20 cellular contexts compared by ENCODE assay signal in genomic region chr10:86671419-86671818, GRCh38. TPM values are rescaled to one million over a fixed set of nuclear protein-coding genes. Genes with fewer than 3 reads are reported as not detected.
DNase-seq lines count a peak whose midpoint lies in the region; ATAC-seq and TF ChIP-seq lines count a peak whose summit lies in the region.
"Had no signal": no experiment of that assay in that cellular context is flagged by ENCODE, and none has a peak within 500 bp of the region (broad histone marks: within the 10 kb centered on the region; RNA-seq: fewer than 3 reads in every experiment).

No MANE protein-coding gene starts in this region.

- TF ChIP-seq EP300 in transverse colon (IDR thresholded peaks at IDR 0.05; ENCODE audit: low read depth), result no peak

- no peaks in the 10 kb centered on the region for H3K36me3 ChIP-seq in colonic mucosa
- no peaks in the 10 kb centered on the region for H3K36me3 ChIP-seq in muscle layer of duodenum (ENCODE audit: control insufficient read depth in 1 of 2, insufficient read depth in 2 of 2, low read length in 2 of 2)
- no peaks in the 10 kb centered on the region for H3K36me3 ChIP-seq in transverse colon

- H3K36me3 Mint-ChIP-seq in mesothelial cell of epicardium, result no peaks in the 10 kb centered on the region
- H3K36me3 Mint-ChIP-seq: CD4-positive, CD25-positive, alpha-beta regulatory T cell had no signal

- H3K27me3 ChIP-seq in colonic mucosa, result no peaks in the 10 kb centered on the region
- no peaks in the 10 kb centered on the region for H3K27me3 ChIP-seq in muscle layer of duodenum (ENCODE audit: low read depth, low read length)
- H3K27me3 ChIP-seq in transverse colon, result no peaks in the 10 kb centered on the region

- in situ Hi-C loops in transverse colon (cut with MboI; ENCODE audit: low pct_ligation_motif_present in 1 of 4, low pct_unique_long_range_greater_than_20kb in 1 of 4, low sequenced_read_pairs in 3 of 4), result no loop called here

- no peak for TF ChIP-seq CTCF in colonic mucosa (IDR thresholded peaks at IDR 0.05)
- TF ChIP-seq CTCF in transverse colon (IDR thresholded peaks at IDR 0.05), result no peak
- no peak for TF ChIP-seq CTCF in mesothelial cell of epicardium (IDR thresholded peaks at IDR 0.05; ENCODE audit: unreplicated experiment)
- TF ChIP-seq CTCF in GM20000 (IDR thresholded peaks at IDR 0.05; ENCODE audit: extremely low read depth, missing control alignments), result no peak

- DNase-seq in NCI-H2196 (lab: John Stamatoyannopoulos, UW; ENCODE audit: unreplicated experiment) (peak; percentile 9), NCI-H2196 treated with DMSO at 0.1 percent for 48 hours (lab: John Stamatoyannopoulos, UW; ENCODE audit: unreplicated experiment) (no peak), colonic mucosa (peak; percentile 73), transverse colon (peak; percentile 56), mesothelial cell of epicardium (ENCODE audit: low spot score in 2 of 2, unreplicated experiment in 2 of 2) (no peak), GM20000 (ENCODE audit: low spot score) (no peak)
- DNase-seq: activated B cell treated with CpG ODN at 0.5 μM for 24 hours; activated gamma-delta T cell treated with Interleukin-2 at 50 U/mL for 16 hours; CD4-positive, CD25-positive, alpha-beta regulatory T cell; Kasumi-1; NCI-H1436; stimulated activated naive CD4-positive, alpha-beta T cell had no signal

- H3K4me3 ChIP-seq in colonic mucosa (no peak overlapping the region), muscle layer of duodenum (ENCODE audit: low read depth in 1 of 2, low read length in 2 of 2) (peak overlapping the region; percentile 48 to 60), transverse colon (peak overlapping the region in 1 of 4 donors; percentile 29)
- H3K4me3 ChIP-seq: GM12878, lung, skin epidermis had no signal

- peaks cover 28% of the 10 kb centered on the region for H3K4me1 Mint-ChIP-seq in mesothelial cell of epicardium
- H3K4me1 Mint-ChIP-seq: CD4-positive, CD25-positive, alpha-beta regulatory T cell had no signal

- no peak overlapping the region for H3K27ac ChIP-seq in colonic mucosa
- H3K27ac ChIP-seq in muscle layer of duodenum (ENCODE audit: low read length), result no peak overlapping the region
- peak overlapping the region; percentile 73 to 90 (median 82) for H3K27ac ChIP-seq in transverse colon

- intact Hi-C loops in colonic mucosa (cut with DNase I) (no loop called here), transverse colon (cut with DNase I; ENCODE audit: low total_unique reads) (loop anchor here (2.0 kb wide), 1 partner anchor 269 kb away; no protein-coding TSS in a partner anchor)

- WGBS in transverse colon (ENCODE audit: low coverage in 1 of 2), 2 donors, result 60% methylated on average over 3 of the region's 3 CpGs; no CpG with 5 or more reads in 1 of the 2 donors

- H3K27me3 Mint-ChIP-seq in mesothelial cell of epicardium (ENCODE audit: low read depth), result peaks cover 5% of the 10 kb centered on the region

- no peak for ATAC-seq in HG03039 (IDR thresholded peaks at IDR 0.05; ENCODE audit: unreplicated experiment)

- no peak for TF ChIP-seq POLR2A in transverse colon (IDR thresholded peaks at IDR 0.05)

- no peak overlapping the region for H3K9ac ChIP-seq in colonic mucosa (ENCODE audit: low read depth in 2 of 2, low read length in 2 of 2)

- H3K27ac Mint-ChIP-seq in mesothelial cell of epicardium, result no peak overlapping the region
- H3K27ac Mint-ChIP-seq: activated B cell treated with CpG ODN at 0.5 μM for 24 hours; CD4-positive, CD25-positive, alpha-beta regulatory T cell had no signal

- H3K4me3 Mint-ChIP-seq in mesothelial cell of epicardium, result no peak overlapping the region
- H3K4me3 Mint-ChIP-seq: activated B cell treated with CpG ODN at 0.5 μM for 24 hours had no signal

- H3K9me3 ChIP-seq in colonic mucosa (no peaks in the 10 kb centered on the region), muscle layer of duodenum (ENCODE audit: control insufficient read depth in 1 of 2, low read length in 2 of 2) (no peaks in the 10 kb centered on the region), transverse colon (no peaks in the 10 kb centered on the region)

- H3K4me1 ChIP-seq in colonic mucosa (peaks cover 5% of the 10 kb centered on the region), muscle layer of duodenum (ENCODE audit: control insufficient read depth in 1 of 2, insufficient read depth in 2 of 2, low read length in 2 of 2) (peaks cover 8 to 36% of the 10 kb centered on the region in 2 donors), transverse colon (peaks cover 28 to 52% (median 43%) of the 10 kb centered on the region in 4 donors)

- H3K9me3 Mint-ChIP-seq in mesothelial cell of epicardium, result no peaks in the 10 kb centered on the region
- H3K9me3 Mint-ChIP-seq: activated B cell treated with CpG ODN at 0.5 μM for 24 hours; CD4-positive, CD25-positive, alpha-beta regulatory T cell had no signal

RNA-seq across cellular contexts. Expression of gene LDB3, which starts 3.1 kb away (rescaled TPM):
- total RNA-seq in colonic mucosa (1 to 10 TPM in 1 of 2 donors, under 1 TPM in 1; 0.72 to 4.7 TPM), transverse colon (10 to 100 TPM in 1 of 4 donors, 1 to 10 TPM in 3; 2.2 to 32.5 (median 2.9) TPM), mesothelial cell of epicardium (0.14 to 0.44 TPM (median 0.22 TPM) in 3 replicates)
- total RNA-seq: activated B cell treated with CpG ODN at 0.5 μM for 24 hours; CD4-positive, CD25-positive, alpha-beta regulatory T cell; dermis microvascular lymphatic vessel endothelial cell had no signal

RNA-seq across cellular contexts. Expression of gene OPN4, which starts 17.1 kb away (rescaled TPM):
- total RNA-seq in colonic mucosa (not detected), transverse colon (1 to 10 TPM in 1 of 4 donors, not detected in 3; 1.5 TPM), mesothelial cell of epicardium (not detected in 3 replicates)
- total RNA-seq: A172; activated B cell treated with CpG ODN at 0.5 μM for 24 hours; astrocyte; CD4-positive, CD25-positive, alpha-beta regulatory T cell; dermis microvascular lymphatic vessel endothelial cell; GM12878 had no signal

Comparison
In these comparisons a context has a peak if more than half of its experiments do, and no peak if none do; other contexts are left out.
1. DNase-seq: peak in NCI-H2196 (single experiment), colonic mucosa (single experiment) and transverse colon (single experiment); none in NCI-H2196 treated with DMSO at 0.1 percent for 48 hours (single experiment), mesothelial cell of epicardium (0 of 2) and GM20000 (single experiment).
2. H3K27ac ChIP-seq: peak in transverse colon (4 of 4); none in colonic mucosa (single experiment) and muscle layer of duodenum (single experiment).